Comparison of ENCODE assay signal across 22 cellular contexts in genomic region chr11:94629741-94630140, GRCh38.
"Had no signal": no experiment of that assay in that cellular context is flagged by ENCODE, and none has a peak within 500 bp of the region (broad histone marks: within the 10 kb centered on the region; RNA-seq: fewer than 3 reads in every experiment).

No MANE protein-coding gene starts in this region.

- H3K4me3 ChIP-seq: adrenal gland, ascending aorta, dorsolateral prefrontal cortex, esophagus muscularis mucosa, heart right ventricle, mucosa of descending colon, thoracic aorta had no signal

- H3K4me1 ChIP-seq: adrenal gland, ascending aorta, esophagus muscularis mucosa, heart right ventricle had no signal

- DNase-seq: activated CD4-positive, alpha-beta T cell treated with anti-CD3 and anti-CD28 coated beads, Interleukin-2, amount 50 U/mL, for 1 hour; activated CD4-positive, CD25-positive, alpha-beta regulatory T cell treated with anti-CD3 and anti-CD28 coated beads, Interleukin-2, amount 50 U/mL, for 72 hours; activated CD8-positive, alpha-beta T cell treated with anti-CD3 and anti-CD28 coated beads, Interleukin-2, amount 10 ng/mL, durations not matched to agents 7 days and 5 days; adrenal gland; brain microvascular endothelial cell; caudate nucleus; dorsolateral prefrontal cortex; effector memory CD8-positive, alpha-beta T cell; heart right ventricle; islet precursor cell; left cardiac atrium; mucosa of descending colon; retina; stimulated activated CD4-positive, alpha-beta T cell treated with anti-CD3 and anti-CD28 coated beads, Interleukin-4, amount 100 ng/mL, for 24 hours; stimulated activated naive CD4-positive, alpha-beta T cell treated with Interleukin-2 at 50 U/mL for 16 hours; T-cell; WERI-Rb-1 had no signal

- H3K9me3 ChIP-seq: adrenal gland, esophagus muscularis mucosa, thoracic aorta had no signal

- H3K27me3 ChIP-seq: adrenal gland, ascending aorta, brain microvascular endothelial cell, dorsolateral prefrontal cortex, esophagus muscularis mucosa, heart right ventricle had no signal

- H3K36me3 ChIP-seq: adrenal gland, ascending aorta, brain microvascular endothelial cell, esophagus muscularis mucosa, heart right ventricle, thoracic aorta, WERI-Rb-1 had no signal

- ATAC-seq: activated CD8-positive, alpha-beta T cell treated with anti-CD3 and anti-CD28 coated beads, Interleukin-2, amount 10 ng/mL, durations not matched to agents 7 days and 5 days; activated naive CD4-positive, alpha-beta T cell treated with anti-CD3 and anti-CD28 coated beads, Interleukin-2, amount 50 U/mL, for 72 hours; effector memory CD8-positive, alpha-beta T cell; heart right ventricle; left cardiac atrium; mucosa of descending colon; T-cell had no signal

- FAIRE-seq: TTC549 had no signal

- H3K27ac ChIP-seq: adrenal gland, ascending aorta, brain microvascular endothelial cell, dorsolateral prefrontal cortex, esophagus muscularis mucosa, thoracic aorta, WERI-Rb-1 had no signal
